In the genomic region with DNA sequence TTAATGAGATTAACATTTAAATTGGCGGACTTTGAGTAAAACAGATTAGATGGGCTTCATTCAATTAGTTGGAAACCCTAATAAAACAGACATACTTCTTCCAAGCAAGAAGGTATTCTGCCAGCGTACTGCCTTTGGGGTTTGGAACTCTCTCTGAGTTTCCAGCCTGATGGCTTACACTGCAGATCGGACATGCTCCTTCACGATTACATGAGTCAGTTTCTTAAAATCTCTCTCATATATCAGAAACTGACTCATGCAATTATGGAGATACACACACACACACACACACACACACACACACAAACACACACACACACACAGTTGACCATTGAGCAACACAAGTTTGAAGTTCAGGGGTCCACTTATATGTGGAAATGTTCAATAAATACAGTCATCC, we compare ENCODE assay signal across 7 cellular contexts.
"Had no signal": no experiment of that assay in that cellular context is flagged by ENCODE, and none has a peak within 500 bp of the region (broad histone marks: within the 10 kb centered on the region; RNA-seq: fewer than 3 reads in every experiment).

No MANE protein-coding gene starts in this region.

- H3K4me1 Mint-ChIP-seq: IgD-negative memory B cell had no signal

- H3K4me3 ChIP-seq: GM23248, HAP-1 had no signal

- H3K27ac Mint-ChIP-seq: HFFc6, IgD-negative memory B cell had no signal

- DNase-seq: GM23248, GOT3, H7, HFFc6 had no signal

- H3K4me3 Mint-ChIP-seq: HFFc6, IgD-negative memory B cell had no signal

- H3K36me3 Mint-ChIP-seq: IgD-negative memory B cell had no signal

- H3K36me3 ChIP-seq: HAP-1 had no signal

- H3K9ac ChIP-seq: GM23248 had no signal

- H3K9me3 ChIP-seq: HAP-1 had no signal

- H2AFZ ChIP-seq: GM23248 had no signal

- H3K27me3 Mint-ChIP-seq: IgD-negative memory B cell had no signal

- H3K27ac ChIP-seq: GM23248, HL-60 had no signal
